ENCODE assay signal across 7 cellular contexts in genomic region chrX:87402256-87402655, GRCh38.
"Had no signal": no experiment of that assay in that cellular context is flagged by ENCODE, and none has a peak within 500 bp of the region (broad histone marks: within the 10 kb centered on the region; RNA-seq: fewer than 3 reads in every experiment).

No MANE protein-coding gene starts in this region.

- FAIRE-seq: HepG2, HTR-8/SVneo, K562 had no signal

- H3K4me3 ChIP-seq: K562 had no signal

- DNase-seq: IMR-90, KBM-7, KG1 had no signal

- H3K27ac ChIP-seq: HL-60 had no signal
